Comparison of ENCODE assay signal across 9 cellular contexts in the genomic region with DNA sequence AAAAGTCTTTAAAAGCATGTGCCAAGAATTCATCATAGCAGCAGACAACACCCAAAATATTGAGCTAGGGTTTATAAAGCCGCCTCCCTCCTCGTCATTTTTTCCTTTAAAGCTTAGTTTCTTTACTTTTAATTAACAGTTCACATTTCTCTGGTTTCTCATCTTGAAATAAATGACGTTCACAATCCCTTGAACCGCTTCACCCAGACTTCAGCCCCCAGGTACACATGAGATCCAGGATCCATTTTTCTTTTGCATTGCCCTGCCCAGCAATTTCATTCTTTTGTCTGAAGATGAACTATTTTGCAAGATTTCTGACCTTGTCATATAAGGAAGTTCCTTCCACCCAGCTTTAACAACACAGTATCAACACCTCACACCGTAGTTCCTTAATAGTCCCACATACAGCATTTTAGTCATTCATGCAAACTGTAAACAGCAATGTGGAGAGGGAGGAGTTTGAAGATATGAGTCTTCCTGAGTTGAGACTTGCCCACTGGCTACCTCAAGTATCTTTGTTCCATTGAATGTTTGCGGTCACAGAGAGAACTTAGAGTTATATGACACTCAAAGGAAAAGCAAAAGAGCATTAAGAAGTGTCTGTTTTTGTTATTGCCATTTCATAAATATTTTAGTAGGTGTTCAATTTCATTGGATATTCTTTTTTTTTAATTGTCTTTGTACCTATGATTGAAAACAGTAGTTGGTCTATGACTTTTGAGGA. TPM values are rescaled to one million over a fixed set of nuclear protein-coding genes. Genes with fewer than 3 reads are reported as not detected.
DNase-seq lines count a peak whose midpoint lies in the region; FAIRE-seq and TF ChIP-seq lines count a peak whose summit lies in the region.
"Had no signal": no experiment of that assay in that cellular context is flagged by ENCODE, and none has a peak within 500 bp of the region (broad histone marks: within the 10 kb centered on the region; RNA-seq: fewer than 3 reads in every experiment).

No MANE protein-coding gene starts in this region.

- no peaks in the 10 kb centered on the region for H3K27me3 ChIP-seq in SU-DHL-6 (ENCODE audit: low read length)
- H3K27me3 ChIP-seq in esophagus squamous epithelium, result no peaks in the 10 kb centered on the region

- FAIRE-seq in kidney (lab: Jason Lieb, UNC), result no peak
- FAIRE-seq: A204.1 had no signal

- 14 to 20% methylated on average over 6 of the region's 6 CpGs for WGBS in esophagus squamous epithelium, 2 donors

- H3K36me3 ChIP-seq in SU-DHL-6 (ENCODE audit: low read length) (peaks cover 18% of the 10 kb centered on the region; the same call in 1 of the 2 replicates), esophagus squamous epithelium (peaks cover 0 to 4% (median 0%) of the 10 kb centered on the region in 3 donors), kidney (ENCODE audit: control insufficient read depth in 1 of 2, insufficient read depth in 2 of 2, low read length in 2 of 2) (peaks cover 0 to 2% of the 10 kb centered on the region in 2 donors)

- no peaks in the 10 kb centered on the region for H4K20me1 ChIP-seq in SU-DHL-6 (ENCODE audit: low read depth, low read length)

- no peaks in the 10 kb centered on the region for H3K9me3 ChIP-seq in SU-DHL-6 (ENCODE audit: insufficient read depth, low read length)
- no peaks in the 10 kb centered on the region for H3K9me3 ChIP-seq in esophagus squamous epithelium
- no peaks in the 10 kb centered on the region for H3K9me3 ChIP-seq in kidney (ENCODE audit: control insufficient read depth in 1 of 2, low read length in 2 of 2)

- peak overlapping the region; percentile 47 for H3K27ac ChIP-seq in SU-DHL-6 (ENCODE audit: low read depth, low read length)
- peak overlapping the region; percentile 85 to 93 (median 91) for H3K27ac ChIP-seq in esophagus squamous epithelium
- H3K27ac ChIP-seq in skin epidermis, result peak overlapping the region in 20 of 21 experiments; percentile 67 to 96 (median 82)
- H3K27ac ChIP-seq in kidney (ENCODE audit: low read depth in 2 of 2, low read length in 2 of 2), result no peak overlapping the region

- intact Hi-C loops in esophagus squamous epithelium (cut with DNase I) (no loop called here), kidney (cut with DNase I) (no loop called here)

- H2AFZ ChIP-seq in SU-DHL-6 (ENCODE audit: low read depth, low read length, severe bottlenecking), result no peak overlapping the region

- H3K4me3 ChIP-seq in SU-DHL-6 (ENCODE audit: insufficient read depth, low read length, poor library complexity, severe bottlenecking) (no peak overlapping the region), esophagus squamous epithelium (peak overlapping the region; percentile 15 to 53 (median 43)), skin epidermis (peak overlapping the region in 5 of 7 experiments; percentile 14 to 30 (median 18)), kidney (ENCODE audit: low read length in 2 of 2) (no peak overlapping the region)

- H3K9ac ChIP-seq in SU-DHL-6 (ENCODE audit: low read length), result peak overlapping the region; percentile 7; the same call in 1 of the 2 replicates
- no peak overlapping the region for H3K9ac ChIP-seq in kidney (ENCODE audit: low read length in 2 of 2)

- peak overlapping the region; percentile 41 for H3K4me2 ChIP-seq in SU-DHL-6 (ENCODE audit: low read depth, low read length, poor library complexity, severe bottlenecking)

- H3K4me1 ChIP-seq in esophagus squamous epithelium (peaks cover 20 to 65% (median 22%) of the 10 kb centered on the region in 3 donors), kidney (ENCODE audit: control insufficient read depth in 1 of 2, insufficient read depth in 1 of 2, low read depth in 1 of 2, low read length in 2 of 2) (peaks cover 13 to 20% of the 10 kb centered on the region in 2 donors)

- TF ChIP-seq POLR2A in esophagus squamous epithelium (IDR thresholded peaks at IDR 0.05), result peak in 2 of 4 donors; percentile 18 to 32

- no peak for TF ChIP-seq CTCF in SU-DHL-6 (IDR thresholded peaks at IDR 0.05; ENCODE audit: insufficient read depth, low read length, poor library complexity, severe bottlenecking)
- no peak for TF ChIP-seq CTCF in esophagus squamous epithelium (IDR thresholded peaks at IDR 0.05)
- TF ChIP-seq CTCF in kidney (IDR thresholded peaks at IDR 0.05; ENCODE audit: borderline replicate concordance, extremely low read depth, insufficient read depth), result no peak

- no peaks in the 10 kb centered on the region for H3K9me2 ChIP-seq in SU-DHL-6 (replicated peaks; ENCODE audit: insufficient read depth, low read length)

- H3K79me2 ChIP-seq in SU-DHL-6 (ENCODE audit: insufficient read depth, low read length), result no peaks in the 10 kb centered on the region

- DNase-seq in DMS 273 (lab: John Stamatoyannopoulos, UW; ENCODE audit: unreplicated experiment) (peak; percentile 18), DMS 273 treated with DMSO at 0.1 percent for 48 hours (lab: John Stamatoyannopoulos, UW) (no peak), esophagus squamous epithelium (lab: John Stamatoyannopoulos, UW) (no peak), kidney (no peak), COLO668 (lab: John Stamatoyannopoulos, UW; ENCODE audit: unreplicated experiment) (no peak)
- DNase-seq in effector CD8-positive, alpha-beta T cell (lab: John Stamatoyannopoulos, UW), result no peak

- H3F3A ChIP-seq in SU-DHL-6 (ENCODE audit: insufficient read depth), result peaks cover 38% of the 10 kb centered on the region

RNA-seq across cellular contexts. Expression of gene CACYBP, which starts 35.3 kb away (rescaled TPM):
- total RNA-seq in esophagus squamous epithelium (10 to 100 TPM; 66.9 to 92.5 (median 82.1) TPM), kidney (49.7 TPM)
- polyA plus RNA-seq in kidney (ENCODE audit: insufficient read depth, low read depth, low replicate concordance), result 97.4 TPM

RNA-seq across cellular contexts. Expression of gene MRPS14, which starts 58.8 kb away (rescaled TPM):
- total RNA-seq in esophagus squamous epithelium (10 to 100 TPM in 3 of 4 donors, 1 to 10 TPM in 1; 8.6 to 18.1 (median 15.4) TPM), kidney (35.7 TPM)
- 48.0 TPM for polyA plus RNA-seq in kidney (ENCODE audit: insufficient read depth, low read depth, low replicate concordance)

Comparison
In these comparisons a context has a peak if more than half of its experiments do, and no peak if none do; other contexts are left out.
1. H3K27ac ChIP-seq: peak in SU-DHL-6 (single experiment), esophagus squamous epithelium (4 of 4) and skin epidermis (20 of 21); none in kidney (0 of 2).
2. H3K4me3 ChIP-seq: peak in esophagus squamous epithelium (4 of 4) and skin epidermis (5 of 7); none in SU-DHL-6 (single experiment) and kidney (0 of 2).